Comparison of ENCODE assay signal across 1 cellular context in genomic region chr21:38965910-38966504, GRCh38.
A peak's percentile ranks its signal among the peaks of the same experiment; 100 is the strongest.
TF ChIP-seq lines count a peak whose summit lies in the region.

No MANE protein-coding gene starts in this region.

TF ChIP-seq in HepG2, 621 proteins besides CTCF, POLR2A, EP300 and RAD21 (continued from another document and continues in another):
- peak; percentile 43; the same call in 1 of the 2 replicates for TF ChIP-seq UBTF (CRISPR knock-in tag; IDR thresholded peaks at IDR 0.05)
- no peak; the same call in 1 of the 2 replicates for TF ChIP-seq GMEB1 (CRISPR knock-in tag; IDR thresholded peaks at IDR 0.05; ENCODE audit: borderline replicate concordance)
- no peak for TF ChIP-seq LCORL (IDR thresholded peaks at IDR 0.05)
- TF ChIP-seq LCORL (CRISPR knock-in tag; IDR thresholded peaks at IDR 0.05) = peak; percentile 1
- TF ChIP-seq SALL2 (CRISPR knock-in tag; IDR thresholded peaks at IDR 0.05) = no peak
- no peak for TF ChIP-seq ZNF850 (CRISPR knock-in tag; conservative IDR thresholded peaks at IDR 0.05)
- TF ChIP-seq ZBTB21 (CRISPR knock-in tag; IDR thresholded peaks at IDR 0.05) = peak; percentile 71
- peak; percentile 72 for TF ChIP-seq ZNF574 (CRISPR knock-in tag; IDR thresholded peaks at IDR 0.05)
- peak; percentile 55 for TF ChIP-seq TARDBP (CRISPR knock-in tag; IDR thresholded peaks at IDR 0.05)
- TF ChIP-seq ZNF747 (CRISPR knock-in tag; IDR thresholded peaks at IDR 0.05; ENCODE audit: borderline replicate concordance) = peak; percentile 65; the same call in 1 of the 2 replicates
- TF ChIP-seq KIAA2018 (CRISPR knock-in tag; IDR thresholded peaks at IDR 0.05; ENCODE audit: borderline replicate concordance) = no peak
- TF ChIP-seq ZNF331 (CRISPR knock-in tag; IDR thresholded peaks at IDR 0.05) = peak; percentile 66
- TF ChIP-seq ATF4 (CRISPR knock-in tag; IDR thresholded peaks at IDR 0.05) = peak in 1 of 2 experiments; percentile 97; a peak in 2 of 4 replicates
- peak; percentile 84 for TF ChIP-seq ZGPAT (CRISPR knock-in tag; IDR thresholded peaks at IDR 0.05)
- peak; percentile 73 for TF ChIP-seq SAP130 (CRISPR knock-in tag; IDR thresholded peaks at IDR 0.05; ENCODE audit: low read depth)
- TF ChIP-seq ZXDC (CRISPR knock-in tag; IDR thresholded peaks at IDR 0.05) = no peak
- TF ChIP-seq ZNF773 (CRISPR knock-in tag; IDR thresholded peaks at IDR 0.05; ENCODE audit: borderline replicate concordance) = no peak
- TF ChIP-seq ZNF12 (CRISPR knock-in tag; IDR thresholded peaks at IDR 0.05) = peak; percentile 85
- 0 out of 2 replicates have a peak, but pooled peaks have one; percentile 52 for TF ChIP-seq RNF219 (CRISPR knock-in tag; IDR thresholded peaks at IDR 0.05)
- peak; percentile 78 for TF ChIP-seq TFE3 (CRISPR knock-in tag; IDR thresholded peaks at IDR 0.05)
- TF ChIP-seq IRF1 (CRISPR knock-in tag; IDR thresholded peaks at IDR 0.05; ENCODE audit: low read depth) = no peak
- TF ChIP-seq KDM2A (CRISPR knock-in tag; IDR thresholded peaks at IDR 0.05; ENCODE audit: borderline replicate concordance, low read depth) = peak; percentile 66
- TF ChIP-seq ERF (CRISPR knock-in tag; IDR thresholded peaks at IDR 0.05) = peak; percentile 46
- TF ChIP-seq ZNF136 (CRISPR knock-in tag; IDR thresholded peaks at IDR 0.05; ENCODE audit: low read depth) = no peak
- no peak for TF ChIP-seq ZNF839 (CRISPR knock-in tag; IDR thresholded peaks at IDR 0.05; ENCODE audit: borderline replicate concordance)
